ENCODE assay signal across 25 cellular contexts in the genomic region with DNA sequence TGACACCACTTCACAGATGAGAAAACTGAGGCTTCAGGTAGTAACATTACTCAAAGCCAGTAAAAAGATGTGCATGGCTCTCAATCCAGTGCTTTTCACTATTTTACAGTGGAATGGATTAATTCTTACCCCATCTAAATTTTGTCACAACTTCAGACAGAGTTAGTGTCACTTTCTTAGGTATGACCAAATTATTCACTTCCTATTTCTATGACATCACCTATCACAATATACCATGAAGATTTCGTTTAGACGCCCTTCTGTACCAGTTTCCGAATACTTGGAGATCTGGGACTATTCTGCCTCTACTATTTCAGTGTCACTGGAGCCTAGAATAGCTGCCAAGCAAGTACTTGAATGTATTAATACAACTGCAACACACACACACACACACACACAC.
"Had no signal": no experiment of that assay in that cellular context is flagged by ENCODE, and none has a peak within 500 bp of the region (broad histone marks: within the 10 kb centered on the region; RNA-seq: fewer than 3 reads in every experiment).

No MANE protein-coding gene starts in this region.

- H3K27me3 ChIP-seq: left lung, ovary, right atrium auricular region, tibial nerve, upper lobe of left lung, vagina had no signal

- H3K4me1 ChIP-seq: left lung, lower lobe of right lung, right atrium auricular region, upper lobe of left lung, vagina had no signal

- H3K9me3 Mint-ChIP-seq: immature natural killer cell; naive thymus-derived CD8-positive, alpha-beta T cell; stimulated activated naive B cell treated with anti-CD40 and anti-IgM and Interleukin-4, amounts not matched to agents 10 μg/mL and 1 μg/mL and 100 μg/mL, for 72 hours; stimulated activated naive CD8-positive, alpha-beta T cell treated with anti-CD3 and anti-CD28 coated beads, Interleukin-15, amount 100 ng/mL, for 72 hours had no signal

- H3K9me3 ChIP-seq: left lung, lower lobe of right lung, ovary, right atrium auricular region, tibial nerve, upper lobe of left lung, vagina had no signal

- DNase-seq: hypothalamus; immature natural killer cell; kidney; left colon; left lung; lower lobe of right lung; mammary epithelial cell; mesenchymal stem cell; naive thymus-derived CD8-positive, alpha-beta T cell; ovary; stimulated activated CD4-positive, alpha-beta T cell treated with anti-CD3 and anti-CD28 coated beads, Interleukin-12 subunit alpha, Interleukin-12 subunit beta, amount 100 ng/mL, for 4 hours; stimulated activated CD4-positive, alpha-beta T cell treated with anti-CD3 and anti-CD28 coated beads, Interleukin-15, amount 100 ng/mL, for 24 hours; stimulated activated CD4-positive, alpha-beta T cell treated with anti-CD3 and anti-CD28 coated beads, Interleukin-2, amount 100 ng/mL, for 24 hours; stimulated activated CD4-positive, alpha-beta T cell treated with anti-CD3 and anti-CD28 coated beads, Interleukin-4, amount 100 ng/mL, for 1 hour; stimulated activated naive B cell treated with anti-CD40 and anti-IgM and Interleukin-4, amounts not matched to agents 10 μg/mL and 1 μg/mL and 100 μg/mL, for 72 hours; stimulated activated naive CD8-positive, alpha-beta T cell treated with anti-CD3 and anti-CD28 coated beads, Interleukin-15, amount 100 ng/mL, for 72 hours; substantia nigra; upper lobe of left lung had no signal

- H3K4me1 Mint-ChIP-seq: stimulated activated naive B cell treated with anti-CD40 and anti-IgM and Interleukin-4, amounts not matched to agents 10 μg/mL and 1 μg/mL and 100 μg/mL, for 72 hours had no signal

- H3K36me3 ChIP-seq: left lung, ovary had no signal

- FAIRE-seq: islet of Langerhans, kidney had no signal

- H3K27ac ChIP-seq: left lung, lower lobe of right lung, ovary, right atrium auricular region, skin epidermis, tibial nerve, upper lobe of left lung, vagina had no signal

- H3K4me3 Mint-ChIP-seq: immature natural killer cell; naive thymus-derived CD8-positive, alpha-beta T cell; stimulated activated naive B cell treated with anti-CD40 and anti-IgM and Interleukin-4, amounts not matched to agents 10 μg/mL and 1 μg/mL and 100 μg/mL, for 72 hours; stimulated activated naive CD8-positive, alpha-beta T cell treated with anti-CD3 and anti-CD28 coated beads, Interleukin-15, amount 100 ng/mL, for 72 hours had no signal

- H3K27me3 Mint-ChIP-seq: naive thymus-derived CD8-positive, alpha-beta T cell; progenitor cell of endocrine pancreas; stimulated activated naive B cell treated with anti-CD40 and anti-IgM and Interleukin-4, amounts not matched to agents 10 μg/mL and 1 μg/mL and 100 μg/mL, for 72 hours; stimulated activated naive CD8-positive, alpha-beta T cell treated with anti-CD3 and anti-CD28 coated beads, Interleukin-15, amount 100 ng/mL, for 72 hours had no signal

- H3K27ac Mint-ChIP-seq: progenitor cell of endocrine pancreas; stimulated activated naive B cell treated with anti-CD40 and anti-IgM and Interleukin-4, amounts not matched to agents 10 μg/mL and 1 μg/mL and 100 μg/mL, for 72 hours; stimulated activated naive CD8-positive, alpha-beta T cell treated with anti-CD3 and anti-CD28 coated beads, Interleukin-15, amount 100 ng/mL, for 72 hours had no signal

- ATAC-seq: left colon; left lung; lower lobe of right lung; naive thymus-derived CD8-positive, alpha-beta T cell; sciatic nerve; stimulated activated naive B cell treated with anti-CD40 and anti-IgM and Interleukin-4, amounts not matched to agents 10 μg/mL and 1 μg/mL and 100 μg/mL, for 72 hours had no signal

- H3K4me3 ChIP-seq: left lung, lower lobe of right lung, ovary, right atrium auricular region, skin epidermis, tibial nerve, upper lobe of left lung, vagina had no signal
